Comparison of ENCODE assay signal across 1 cellular context in the genomic region with DNA sequence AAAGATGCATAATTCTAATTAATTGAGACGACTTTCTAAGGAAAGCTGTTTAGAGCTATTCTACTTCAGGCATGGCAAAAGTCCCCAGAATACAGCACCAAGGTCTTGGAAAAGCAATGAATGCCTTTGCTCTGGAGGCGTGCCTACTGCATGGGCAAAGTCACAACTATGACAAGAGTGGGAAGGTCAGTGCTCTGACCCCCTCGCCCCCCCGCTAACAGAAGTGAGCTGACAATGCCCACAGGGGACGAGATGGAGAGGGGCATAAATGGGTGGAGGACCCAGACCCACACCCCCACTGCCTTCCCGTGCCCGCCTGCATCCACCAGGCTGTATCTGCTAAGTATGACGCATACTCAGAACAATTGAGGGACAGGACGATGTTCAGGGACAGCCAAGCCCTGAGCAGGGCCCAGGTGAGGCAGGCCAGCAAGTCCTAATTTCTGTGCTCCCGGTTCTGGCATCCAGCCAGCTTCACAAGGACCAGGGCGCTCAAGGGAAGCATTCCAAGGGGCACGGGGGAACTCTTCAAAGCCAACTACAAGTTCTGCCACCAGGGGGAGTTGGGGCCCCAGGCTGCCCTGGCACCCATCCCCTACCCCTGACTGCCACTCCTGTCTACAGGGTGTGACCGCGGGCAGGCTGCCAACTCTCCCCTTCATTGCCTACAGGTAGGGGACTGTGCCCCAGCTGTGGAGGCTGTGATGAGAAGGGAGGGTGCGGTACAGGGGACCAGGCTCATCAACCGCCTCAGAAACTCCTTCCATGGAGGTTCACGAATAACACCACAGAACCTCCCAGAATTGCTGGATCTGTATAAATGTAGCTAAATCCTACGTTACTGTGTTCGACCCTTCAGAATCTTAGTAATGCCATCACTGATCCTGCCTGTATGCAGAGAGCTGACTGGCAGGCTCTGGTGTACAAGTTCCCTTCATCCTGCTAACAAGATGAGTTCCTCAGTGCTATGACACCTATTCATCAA.
TF ChIP-seq lines count a peak whose summit lies in the region.

No MANE protein-coding gene starts in this region.

TF ChIP-seq in HEK293, 187 proteins besides CTCF, POLR2A, EP300 and RAD21 (continued from another document and continues in another):
- TF ChIP-seq, protein P1, sequence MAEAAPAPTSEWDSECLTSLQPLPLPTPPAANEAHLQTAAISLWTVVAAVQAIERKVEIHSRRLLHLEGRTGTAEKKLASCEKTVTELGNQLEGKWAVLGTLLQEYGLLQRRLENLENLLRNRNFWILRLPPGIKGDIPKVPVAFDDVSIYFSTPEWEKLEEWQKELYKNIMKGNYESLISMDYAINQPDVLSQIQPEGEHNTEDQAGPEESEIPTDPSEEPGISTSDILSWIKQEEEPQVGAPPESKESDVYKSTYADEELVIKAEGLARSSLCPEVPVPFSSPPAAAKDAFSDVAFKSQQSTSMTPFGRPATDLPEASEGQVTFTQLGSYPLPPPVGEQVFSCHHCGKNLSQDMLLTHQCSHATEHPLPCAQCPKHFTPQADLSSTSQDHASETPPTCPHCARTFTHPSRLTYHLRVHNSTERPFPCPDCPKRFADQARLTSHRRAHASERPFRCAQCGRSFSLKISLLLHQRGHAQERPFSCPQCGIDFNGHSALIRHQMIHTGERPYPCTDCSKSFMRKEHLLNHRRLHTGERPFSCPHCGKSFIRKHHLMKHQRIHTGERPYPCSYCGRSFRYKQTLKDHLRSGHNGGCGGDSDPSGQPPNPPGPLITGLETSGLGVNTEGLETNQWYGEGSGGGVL (tag by site-specific recombination; IDR thresholded peaks at IDR 0.05): 0 out of 2 replicates have a peak, but pooled peaks have one; percentile 11
- TF ChIP-seq OSR2 (tag by site-specific recombination; IDR thresholded peaks at IDR 0.05) (0 out of 2 replicates have a peak, but pooled peaks have one; percentile 6), ZNF48 (tag by site-specific recombination; IDR thresholded peaks at IDR 0.05) (no peak), ZNF404 (tag by site-specific recombination; IDR thresholded peaks at IDR 0.05) (no peak), KLF16 (tag by site-specific recombination; IDR thresholded peaks at IDR 0.05) (peak; percentile 69; the same call in 1 of the 2 replicates), ZFP69B (tag by site-specific recombination; IDR thresholded peaks at IDR 0.05) (no peak), GLIS1 (tag by site-specific recombination; IDR thresholded peaks at IDR 0.05) (peak; percentile 77), ZNF549 (tag by site-specific recombination; IDR thresholded peaks at IDR 0.05) (no peak), ZBTB8A (tag by site-specific recombination; IDR thresholded peaks at IDR 0.05) (peak; percentile 78), SP7 (tag by site-specific recombination; IDR thresholded peaks at IDR 0.05) (peak; percentile 51; the same call in 1 of the 2 replicates), ZNF274 (IDR thresholded peaks at IDR 0.05; ENCODE audit: low read length) (no peak), ZNF274 (tag by site-specific recombination; IDR thresholded peaks at IDR 0.05; ENCODE audit: borderline replicate concordance) (no peak), BCL11A (tag by site-specific recombination; IDR thresholded peaks at IDR 0.05; ENCODE audit: low read depth) (no peak), ZFP41 (tag by site-specific recombination; IDR thresholded peaks at IDR 0.05; ENCODE audit: borderline replicate concordance) (no peak), ZNF335 (tag by site-specific recombination; conservative IDR thresholded peaks at IDR 0.05) (0 out of 2 replicates have a peak, but pooled peaks have one; percentile 15), ZNF701 (tag by site-specific recombination; IDR thresholded peaks at IDR 0.05) (no peak), SP2 (tag by site-specific recombination; IDR thresholded peaks at IDR 0.05) (no peak), ZNF132 (tag by site-specific recombination; IDR thresholded peaks at IDR 0.05; ENCODE audit: borderline replicate concordance) (no peak), ZNF777 (tag by site-specific recombination; IDR thresholded peaks at IDR 0.05; ENCODE audit: borderline replicate concordance) (no peak), ZNF221 (tag by site-specific recombination; IDR thresholded peaks at IDR 0.05; ENCODE audit: borderline replicate concordance) (no peak), EGR2 (tag by site-specific recombination; IDR thresholded peaks at IDR 0.05; ENCODE audit: low read depth) (no peak), ZNF292 (tag by site-specific recombination; IDR thresholded peaks at IDR 0.05; ENCODE audit: borderline replicate concordance, low read depth) (no peak), HOXA7 (CRISPR knock-in tag; IDR thresholded peaks at IDR 0.05; ENCODE audit: borderline replicate concordance) (no peak), ZNF324 (tag by site-specific recombination; IDR thresholded peaks at IDR 0.05) (no peak), ZNF558 (tag by site-specific recombination; IDR thresholded peaks at IDR 0.05) (no peak), ZNF23 (tag by site-specific recombination; IDR thresholded peaks at IDR 0.05; ENCODE audit: borderline replicate concordance) (no peak), ZNF473 (tag by site-specific recombination; IDR thresholded peaks at IDR 0.05) (no peak), ZNF776 (tag by site-specific recombination; IDR thresholded peaks at IDR 0.05; ENCODE audit: borderline replicate concordance) (no peak), HOXC10 (CRISPR knock-in tag; IDR thresholded peaks at IDR 0.05) (no peak), ZNF501 (tag by site-specific recombination; IDR thresholded peaks at IDR 0.05) (no peak), ZNF624 (tag by site-specific recombination; IDR thresholded peaks at IDR 0.05) (no peak)
- TF ChIP-seq, protein P2, sequence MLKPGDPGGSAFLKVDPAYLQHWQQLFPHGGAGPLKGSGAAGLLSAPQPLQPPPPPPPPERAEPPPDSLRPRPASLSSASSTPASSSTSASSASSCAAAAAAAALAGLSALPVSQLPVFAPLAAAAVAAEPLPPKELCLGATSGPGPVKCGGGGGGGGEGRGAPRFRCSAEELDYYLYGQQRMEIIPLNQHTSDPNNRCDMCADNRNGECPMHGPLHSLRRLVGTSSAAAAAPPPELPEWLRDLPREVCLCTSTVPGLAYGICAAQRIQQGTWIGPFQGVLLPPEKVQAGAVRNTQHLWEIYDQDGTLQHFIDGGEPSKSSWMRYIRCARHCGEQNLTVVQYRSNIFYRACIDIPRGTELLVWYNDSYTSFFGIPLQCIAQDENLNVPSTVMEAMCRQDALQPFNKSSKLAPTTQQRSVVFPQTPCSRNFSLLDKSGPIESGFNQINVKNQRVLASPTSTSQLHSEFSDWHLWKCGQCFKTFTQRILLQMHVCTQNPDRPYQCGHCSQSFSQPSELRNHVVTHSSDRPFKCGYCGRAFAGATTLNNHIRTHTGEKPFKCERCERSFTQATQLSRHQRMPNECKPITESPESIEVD (tag by site-specific recombination; IDR thresholded peaks at IDR 0.05): no peak
- TF ChIP-seq, protein P3, sequence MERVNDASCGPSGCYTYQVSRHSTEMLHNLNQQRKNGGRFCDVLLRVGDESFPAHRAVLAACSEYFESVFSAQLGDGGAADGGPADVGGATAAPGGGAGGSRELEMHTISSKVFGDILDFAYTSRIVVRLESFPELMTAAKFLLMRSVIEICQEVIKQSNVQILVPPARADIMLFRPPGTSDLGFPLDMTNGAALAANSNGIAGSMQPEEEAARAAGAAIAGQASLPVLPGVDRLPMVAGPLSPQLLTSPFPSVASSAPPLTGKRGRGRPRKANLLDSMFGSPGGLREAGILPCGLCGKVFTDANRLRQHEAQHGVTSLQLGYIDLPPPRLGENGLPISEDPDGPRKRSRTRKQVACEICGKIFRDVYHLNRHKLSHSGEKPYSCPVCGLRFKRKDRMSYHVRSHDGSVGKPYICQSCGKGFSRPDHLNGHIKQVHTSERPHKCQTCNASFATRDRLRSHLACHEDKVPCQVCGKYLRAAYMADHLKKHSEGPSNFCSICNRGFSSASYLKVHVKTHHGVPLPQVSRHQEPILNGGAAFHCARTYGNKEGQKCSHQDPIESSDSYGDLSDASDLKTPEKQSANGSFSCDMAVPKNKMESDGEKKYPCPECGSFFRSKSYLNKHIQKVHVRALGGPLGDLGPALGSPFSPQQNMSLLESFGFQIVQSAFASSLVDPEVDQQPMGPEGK (tag by site-specific recombination; IDR thresholded peaks at IDR 0.05): peak; percentile 55; the same call in 1 of the 2 replicates
- TF ChIP-seq, protein P4, sequence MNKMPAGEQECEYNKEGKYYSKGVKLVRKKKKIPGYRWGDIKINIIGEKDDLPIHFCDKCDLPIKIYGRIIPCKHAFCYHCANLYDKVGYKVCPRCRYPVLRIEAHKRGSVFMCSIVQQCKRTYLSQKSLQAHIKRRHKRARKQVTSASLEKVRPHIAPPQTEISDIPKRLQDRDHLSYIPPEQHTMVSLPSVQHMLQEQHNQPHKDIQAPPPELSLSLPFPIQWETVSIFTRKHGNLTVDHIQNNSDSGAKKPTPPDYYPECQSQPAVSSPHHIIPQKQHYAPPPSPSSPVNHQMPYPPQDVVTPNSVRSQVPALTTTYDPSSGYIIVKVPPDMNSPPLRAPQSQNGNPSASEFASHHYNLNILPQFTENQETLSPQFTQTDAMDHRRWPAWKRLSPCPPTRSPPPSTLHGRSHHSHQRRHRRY (tag by site-specific recombination; IDR thresholded peaks at IDR 0.05): no peak
- TF ChIP-seq, protein P5, sequence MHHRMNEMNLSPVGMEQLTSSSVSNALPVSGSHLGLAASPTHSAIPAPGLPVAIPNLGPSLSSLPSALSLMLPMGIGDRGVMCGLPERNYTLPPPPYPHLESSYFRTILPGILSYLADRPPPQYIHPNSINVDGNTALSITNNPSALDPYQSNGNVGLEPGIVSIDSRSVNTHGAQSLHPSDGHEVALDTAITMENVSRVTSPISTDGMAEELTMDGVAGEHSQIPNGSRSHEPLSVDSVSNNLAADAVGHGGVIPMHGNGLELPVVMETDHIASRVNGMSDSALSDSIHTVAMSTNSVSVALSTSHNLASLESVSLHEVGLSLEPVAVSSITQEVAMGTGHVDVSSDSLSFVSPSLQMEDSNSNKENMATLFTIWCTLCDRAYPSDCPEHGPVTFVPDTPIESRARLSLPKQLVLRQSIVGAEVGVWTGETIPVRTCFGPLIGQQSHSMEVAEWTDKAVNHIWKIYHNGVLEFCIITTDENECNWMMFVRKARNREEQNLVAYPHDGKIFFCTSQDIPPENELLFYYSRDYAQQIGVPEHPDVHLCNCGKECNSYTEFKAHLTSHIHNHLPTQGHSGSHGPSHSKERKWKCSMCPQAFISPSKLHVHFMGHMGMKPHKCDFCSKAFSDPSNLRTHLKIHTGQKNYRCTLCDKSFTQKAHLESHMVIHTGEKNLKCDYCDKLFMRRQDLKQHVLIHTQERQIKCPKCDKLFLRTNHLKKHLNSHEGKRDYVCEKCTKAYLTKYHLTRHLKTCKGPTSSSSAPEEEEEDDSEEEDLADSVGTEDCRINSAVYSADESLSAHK (tag by site-specific recombination; IDR thresholded peaks at IDR 0.05): no peak
- TF ChIP-seq, protein P6, sequence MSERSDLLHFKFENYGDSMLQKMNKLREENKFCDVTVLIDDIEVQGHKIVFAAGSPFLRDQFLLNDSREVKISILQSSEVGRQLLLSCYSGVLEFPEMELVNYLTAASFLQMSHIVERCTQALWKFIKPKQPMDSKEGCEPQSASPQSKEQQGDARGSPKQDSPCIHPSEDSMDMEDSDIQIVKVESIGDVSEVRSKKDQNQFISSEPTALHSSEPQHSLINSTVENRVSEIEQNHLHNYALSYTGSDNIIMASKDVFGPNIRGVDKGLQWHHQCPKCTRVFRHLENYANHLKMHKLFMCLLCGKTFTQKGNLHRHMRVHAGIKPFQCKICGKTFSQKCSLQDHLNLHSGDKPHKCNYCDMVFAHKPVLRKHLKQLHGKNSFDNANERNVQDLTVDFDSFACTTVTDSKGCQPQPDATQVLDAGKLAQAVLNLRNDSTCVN (tag by site-specific recombination; optimal IDR thresholded peaks at IDR 0.05): peak; percentile 14
- TF ChIP-seq, protein P7, sequence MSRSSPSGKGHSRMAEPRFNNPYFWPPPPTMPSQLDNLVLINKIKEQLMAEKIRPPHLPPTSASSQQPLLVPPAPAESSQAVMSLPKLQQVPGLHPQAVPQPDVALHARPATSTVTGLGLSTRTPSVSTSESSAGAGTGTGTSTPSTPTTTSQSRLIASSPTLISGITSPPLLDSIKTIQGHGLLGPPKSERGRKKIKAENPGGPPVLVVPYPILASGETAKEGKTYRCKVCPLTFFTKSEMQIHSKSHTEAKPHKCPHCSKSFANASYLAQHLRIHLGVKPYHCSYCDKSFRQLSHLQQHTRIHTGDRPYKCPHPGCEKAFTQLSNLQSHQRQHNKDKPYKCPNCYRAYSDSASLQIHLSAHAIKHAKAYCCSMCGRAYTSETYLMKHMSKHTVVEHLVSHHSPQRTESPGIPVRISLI (tag by site-specific recombination; IDR thresholded peaks at IDR 0.05): no peak
- TF ChIP-seq, protein P8, sequence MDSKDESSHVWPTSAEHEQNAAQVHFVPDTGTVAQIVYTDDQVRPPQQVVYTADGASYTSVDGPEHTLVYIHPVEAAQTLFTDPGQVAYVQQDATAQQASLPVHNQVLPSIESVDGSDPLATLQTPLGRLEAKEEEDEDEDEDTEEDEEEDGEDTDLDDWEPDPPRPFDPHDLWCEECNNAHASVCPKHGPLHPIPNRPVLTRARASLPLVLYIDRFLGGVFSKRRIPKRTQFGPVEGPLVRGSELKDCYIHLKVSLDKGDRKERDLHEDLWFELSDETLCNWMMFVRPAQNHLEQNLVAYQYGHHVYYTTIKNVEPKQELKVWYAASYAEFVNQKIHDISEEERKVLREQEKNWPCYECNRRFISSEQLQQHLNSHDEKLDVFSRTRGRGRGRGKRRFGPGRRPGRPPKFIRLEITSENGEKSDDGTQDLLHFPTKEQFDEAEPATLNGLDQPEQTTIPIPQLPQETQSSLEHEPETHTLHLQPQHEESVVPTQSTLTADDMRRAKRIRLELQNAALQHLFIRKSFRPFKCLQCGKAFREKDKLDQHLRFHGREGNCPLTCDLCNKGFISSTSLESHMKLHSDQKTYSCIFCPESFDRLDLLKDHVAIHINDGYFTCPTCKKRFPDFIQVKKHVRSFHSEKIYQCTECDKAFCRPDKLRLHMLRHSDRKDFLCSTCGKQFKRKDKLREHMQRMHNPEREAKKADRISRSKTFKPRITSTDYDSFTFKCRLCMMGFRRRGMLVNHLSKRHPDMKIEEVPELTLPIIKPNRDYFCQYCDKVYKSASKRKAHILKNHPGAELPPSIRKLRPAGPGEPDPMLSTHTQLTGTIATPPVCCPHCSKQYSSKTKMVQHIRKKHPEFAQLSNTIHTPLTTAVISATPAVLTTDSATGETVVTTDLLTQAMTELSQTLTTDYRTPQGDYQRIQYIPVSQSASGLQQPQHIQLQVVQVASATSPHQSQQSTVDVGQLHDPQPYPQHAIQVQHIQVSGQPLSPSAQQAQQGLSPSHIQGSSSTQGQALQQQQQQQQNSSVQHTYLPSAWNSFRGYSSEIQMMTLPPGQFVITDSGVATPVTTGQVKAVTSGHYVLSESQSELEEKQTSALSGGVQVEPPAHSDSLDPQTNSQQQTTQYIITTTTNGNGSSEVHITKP (tag by site-specific recombination; IDR thresholded peaks at IDR 0.05): peak; percentile 38; the same call in 1 of the 2 replicates
- TF ChIP-seq, protein P9, sequence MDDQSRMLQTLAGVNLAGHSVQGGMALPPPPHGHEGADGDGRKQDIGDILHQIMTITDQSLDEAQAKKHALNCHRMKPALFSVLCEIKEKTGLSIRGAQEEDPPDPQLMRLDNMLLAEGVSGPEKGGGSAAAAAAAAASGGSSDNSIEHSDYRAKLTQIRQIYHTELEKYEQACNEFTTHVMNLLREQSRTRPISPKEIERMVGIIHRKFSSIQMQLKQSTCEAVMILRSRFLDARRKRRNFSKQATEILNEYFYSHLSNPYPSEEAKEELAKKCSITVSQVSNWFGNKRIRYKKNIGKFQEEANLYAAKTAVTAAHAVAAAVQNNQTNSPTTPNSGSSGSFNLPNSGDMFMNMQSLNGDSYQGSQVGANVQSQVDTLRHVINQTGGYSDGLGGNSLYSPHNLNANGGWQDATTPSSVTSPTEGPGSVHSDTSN (CRISPR knock-in tag; IDR thresholded peaks at IDR 0.05): peak; percentile 36; the same call in 1 of the 2 replicates
